ENCODE assay signal across 14 cellular contexts in the genomic region with DNA sequence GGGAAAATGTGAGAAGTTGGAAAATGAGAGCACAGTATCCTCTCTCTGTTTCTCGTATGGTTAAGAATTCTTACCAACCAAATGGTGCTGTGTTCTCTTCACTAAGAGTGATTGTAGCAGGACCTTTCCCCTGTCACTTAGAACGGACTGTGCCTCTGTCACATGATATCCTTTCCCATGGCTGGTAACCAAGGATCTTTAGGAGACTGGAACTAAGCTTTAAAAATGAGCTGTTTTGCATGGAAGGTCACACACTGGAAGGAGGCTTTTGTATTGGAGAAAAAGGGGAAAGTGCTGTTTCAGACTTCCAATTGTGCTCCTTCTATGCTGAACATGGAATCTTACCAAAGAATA.
DNase-seq lines count a peak whose midpoint lies in the region; ATAC-seq and TF ChIP-seq lines count a peak whose summit lies in the region.
"Had no signal": no experiment of that assay in that cellular context is flagged by ENCODE, and none has a peak within 500 bp of the region (broad histone marks: within the 10 kb centered on the region; RNA-seq: fewer than 3 reads in every experiment).

No MANE protein-coding gene starts in this region.

- no peaks in the 10 kb centered on the region for H3K27me3 ChIP-seq in dorsolateral prefrontal cortex
- no peaks in the 10 kb centered on the region for H3K27me3 ChIP-seq in mesenchymal stem cell (ENCODE audit: control insufficient read depth in 1 of 2, insufficient read depth in 1 of 2, low read length in 2 of 2)
- H3K27me3 ChIP-seq in gastrocnemius medialis, result no peaks in the 10 kb centered on the region

- 39% methylated on average over 2 of the region's 2 CpGs for WGBS in mesenchymal stem cell

- H2AK5ac ChIP-seq in mesenchymal stem cell (ENCODE audit: low read length, severe bottlenecking), result no peak overlapping the region

- H3K4ac ChIP-seq in mesenchymal stem cell (ENCODE audit: low read depth in 1 of 2, low read length in 2 of 2), result peak overlapping the region in 1 of 2 experiments; percentile 5

- no peak overlapping the region for H2BK15ac ChIP-seq in mesenchymal stem cell (ENCODE audit: low read depth, poor library complexity, severe bottlenecking)

- TF ChIP-seq POLR2A in gastrocnemius medialis (IDR thresholded peaks at IDR 0.05), result no peak

- peak overlapping the region in 1 of 2 experiments; percentile 1 for H3K18ac ChIP-seq in mesenchymal stem cell (ENCODE audit: low read depth in 1 of 2, low read length in 2 of 2)

- no peak overlapping the region for H2BK12ac ChIP-seq in mesenchymal stem cell (ENCODE audit: low read length in 2 of 2)

- peak overlapping the region; percentile 52 for H4K8ac ChIP-seq in mesenchymal stem cell (ENCODE audit: low read length)

- TF ChIP-seq CTCF in LNCaP clone FGC (IDR thresholded peaks at IDR 0.05; ENCODE audit: control insufficient read depth, extremely low read depth, insufficient read depth) (no peak), dorsolateral prefrontal cortex (IDR thresholded peaks at IDR 0.05 in 54 of 56, conservative IDR thresholded peaks at IDR 0.05 in 2 of 56; ENCODE audit: low read depth in 1 of 56, partially characterized antibody in 56 of 56) (no peak), gastrocnemius medialis (IDR thresholded peaks at IDR 0.05 in 4 of 5, conservative IDR thresholded peaks at IDR 0.05 in 1 of 5) (no peak)

- H3K9me3 ChIP-seq in mesenchymal stem cell (ENCODE audit: control insufficient read depth, low read length), result no peaks in the 10 kb centered on the region
- no peaks in the 10 kb centered on the region for H3K9me3 ChIP-seq in gastrocnemius medialis

- intact Hi-C loops in dorsolateral prefrontal cortex (cut with DNase I) (no loop called here), gastrocnemius medialis (cut with DNase I; ENCODE audit: low total_unique reads) (no loop called here)

- no peak overlapping the region for H2BK5ac ChIP-seq in mesenchymal stem cell (ENCODE audit: low read depth, low read length, poor library complexity, severe bottlenecking)

- DNase-seq in LNCaP clone FGC (ENCODE audit: low read depth) (peak; percentile 76), dorsolateral prefrontal cortex (peak in 2 of 10 donors; percentile 13 to 28), mesenchymal stem cell (peak; percentile 27), gastrocnemius medialis (peak in 1 of 2 donors; percentile 14), dedifferentiated amniotic fluid mesenchymal stem cell (ENCODE audit: extremely low spot score) (no peak), GDM1 (lab: John Stamatoyannopoulos, UW) (no peak), HuH-7 (ENCODE audit: low spot score) (no peak)
- DNase-seq: activated CD8-positive, alpha-beta T cell treated with anti-CD3 and anti-CD28 coated beads, Interleukin-2, amount 10 ng/mL, durations not matched to agents 7 days and 5 days; activated naive CD4-positive, alpha-beta T cell; CD4-positive, CD25-positive, alpha-beta regulatory T cell; MM.1S; NCI-H226; T-helper 2 cell had no signal

- H2BK120ac ChIP-seq in mesenchymal stem cell (ENCODE audit: low read depth, low read length), result no peak overlapping the region

- H3K27ac ChIP-seq in dorsolateral prefrontal cortex (peak overlapping the region in 39 of 59 donors; percentile 7 to 85 (median 56)), mesenchymal stem cell (ENCODE audit: low read length, poor library complexity, severe bottlenecking) (no peak overlapping the region), gastrocnemius medialis (peak overlapping the region in 3 of 4 donors; percentile 26 to 55 (median 28))
- H3K27ac ChIP-seq: coronary artery had no signal

- H3K4me2 ChIP-seq in mesenchymal stem cell (ENCODE audit: low read length, poor library complexity, severe bottlenecking), result no peak overlapping the region

- H3K4me3 ChIP-seq in LNCaP clone FGC (ENCODE audit: low read depth, low read length) (peak overlapping the region; percentile 33; the same call in 1 of the 2 replicates), dorsolateral prefrontal cortex (peak overlapping the region in 21 of 59 donors; percentile 1 to 45 (median 17)), mesenchymal stem cell (ENCODE audit: insufficient read depth in 1 of 2, low read depth in 1 of 2, low read length in 2 of 2) (no peak overlapping the region), gastrocnemius medialis (peak overlapping the region in 3 of 4 donors; percentile 31 to 34 (median 32))
- H3K4me3 ChIP-seq: coronary artery had no signal

- in situ Hi-C loops in gastrocnemius medialis (cut with MboI; ENCODE audit: low sequenced_read_pairs in 4 of 4), result no loop called here

- no peaks in the 10 kb centered on the region for H3K79me1 ChIP-seq in mesenchymal stem cell (replicated peaks; ENCODE audit: low read length, poor library complexity, severe bottlenecking)

- H3K4me1 ChIP-seq in mesenchymal stem cell (ENCODE audit: control insufficient read depth, insufficient read depth, low read depth, low read length) (no peaks in the 10 kb centered on the region), gastrocnemius medialis (peaks cover 9 to 14% of the 10 kb centered on the region in 2 donors)

- H3K36me3 ChIP-seq in mesenchymal stem cell (ENCODE audit: control insufficient read depth in 1 of 2, insufficient read depth in 2 of 2, low read depth in 1 of 2, low read length in 2 of 2) (no peaks in the 10 kb centered on the region), gastrocnemius medialis (no peaks in the 10 kb centered on the region)

- no peak overlapping the region for H2AFZ ChIP-seq in mesenchymal stem cell (ENCODE audit: low read depth, low read length)

- H3K23ac ChIP-seq in mesenchymal stem cell (ENCODE audit: low read length in 2 of 2), result no peak overlapping the region

- H3K9ac ChIP-seq in mesenchymal stem cell (ENCODE audit: low read length), result no peak overlapping the region

- ATAC-seq in gastrocnemius medialis, result peak; percentile 89 to 95
- ATAC-seq: activated CD8-positive, alpha-beta T cell treated with anti-CD3 and anti-CD28 coated beads, Interleukin-2, amount 10 ng/mL, durations not matched to agents 7 days and 5 days had no signal

- H3K14ac ChIP-seq in mesenchymal stem cell (ENCODE audit: low read length in 2 of 2), result no peak overlapping the region

- H4K91ac ChIP-seq in mesenchymal stem cell (ENCODE audit: low read length), result no peak overlapping the region

Comparison
In these comparisons a context has a peak if more than half of its experiments do, and no peak if none do; other contexts are left out.
1. DNase-seq: peak in LNCaP clone FGC (single experiment) and mesenchymal stem cell (single experiment); none in dedifferentiated amniotic fluid mesenchymal stem cell (single experiment), GDM1 (single experiment) and HuH-7 (single experiment).
2. H3K4me3 ChIP-seq: peak in LNCaP clone FGC (single experiment) and gastrocnemius medialis (3 of 4); none in mesenchymal stem cell (0 of 2).